In genomic region chr1:6503884-6504602, GRCh38 we compare ENCODE assay signal across 22 cellular contexts. TPM values are rescaled to one million over a fixed set of nuclear protein-coding genes. Genes with fewer than 3 reads are reported as not detected.
"Had no signal": no experiment of that assay in that cellular context is flagged by ENCODE, and none has a peak within 500 bp of the region (broad histone marks: within the 10 kb centered on the region; RNA-seq: fewer than 3 reads in every experiment).

No MANE protein-coding gene starts in this region.

- H3K4me1 Mint-ChIP-seq: memory B cell had no signal

- H3K36me3 ChIP-seq: heart right ventricle, left ventricle myocardium inferior, lower lobe of right lung, right atrium auricular region, upper lobe of left lung, uterus had no signal

- DNase-seq: dorsolateral prefrontal cortex; effector CD8-positive, alpha-beta T cell; heart right ventricle; hypothalamus; left cardiac atrium; left ventricle myocardium inferior; lower lobe of right lung; small intestine; stimulated activated CD4-positive, alpha-beta T cell treated with anti-CD3 and anti-CD28 coated beads, Interleukin-12 subunit alpha, Interleukin-12 subunit beta, amount 100 ng/mL, for 4 hours; stimulated activated naive CD4-positive, alpha-beta T cell; uterus had no signal

- H3K9me3 Mint-ChIP-seq: memory B cell; mesothelial cell of epicardium; natural killer cell treated with Interleukin-12 subunit alpha and Interleukin-12 subunit beta and Interleukin-15 and Interleukin-18, amount 100 ng/mL, for 72 hours had no signal

- ATAC-seq: heart right ventricle; left cardiac atrium; lower lobe of right lung; natural killer cell treated with Interleukin-12 subunit alpha and Interleukin-12 subunit beta and Interleukin-15 and Interleukin-18, amount 100 ng/mL, for 72 hours had no signal

- H3K27me3 ChIP-seq: right atrium auricular region, upper lobe of left lung, uterus had no signal

- H3K36me3 Mint-ChIP-seq: memory B cell; mesothelial cell of epicardium; natural killer cell treated with Interleukin-12 subunit alpha and Interleukin-12 subunit beta and Interleukin-15 and Interleukin-18, amount 100 ng/mL, for 72 hours had no signal

- H3K9me3 ChIP-seq: heart right ventricle, left ventricle myocardium inferior, lower lobe of right lung, right atrium auricular region, upper lobe of left lung, uterus had no signal

- H3K27ac ChIP-seq: coronary artery, heart right ventricle, left ventricle myocardium inferior, lower lobe of right lung, right atrium auricular region, upper lobe of left lung, uterus had no signal

- H3K4me3 Mint-ChIP-seq: memory B cell; mesothelial cell of epicardium; natural killer cell treated with Interleukin-12 subunit alpha and Interleukin-12 subunit beta and Interleukin-15 and Interleukin-18, amount 100 ng/mL, for 72 hours had no signal

- H3K27ac Mint-ChIP-seq: memory B cell; mesothelial cell of epicardium; natural killer cell treated with Interleukin-12 subunit alpha and Interleukin-12 subunit beta and Interleukin-15 and Interleukin-18, amount 100 ng/mL, for 72 hours had no signal

- H3K4me3 ChIP-seq: coronary artery, dorsolateral prefrontal cortex, heart right ventricle, left ventricle myocardium inferior, lower lobe of right lung, right atrium auricular region, upper lobe of left lung, uterus had no signal

RNA-seq across cellular contexts. Expression of gene TAS1R1, which starts 51.1 kb away (rescaled TPM):
- total RNA-seq: cerebellum; frontal cortex; heart right ventricle; left cardiac atrium; left ventricle myocardium inferior; mesothelial cell of epicardium; natural killer cell treated with Interleukin-12 subunit alpha and Interleukin-12 subunit beta and Interleukin-15 and Interleukin-18, amount 100 ng/mL, for 72 hours; osteocyte; right atrium auricular region; uterus had no signal
- polyA plus RNA-seq: heart right ventricle, keratinocyte, thymus had no signal
